8 cellular contexts compared by ENCODE assay signal in the genomic region with DNA sequence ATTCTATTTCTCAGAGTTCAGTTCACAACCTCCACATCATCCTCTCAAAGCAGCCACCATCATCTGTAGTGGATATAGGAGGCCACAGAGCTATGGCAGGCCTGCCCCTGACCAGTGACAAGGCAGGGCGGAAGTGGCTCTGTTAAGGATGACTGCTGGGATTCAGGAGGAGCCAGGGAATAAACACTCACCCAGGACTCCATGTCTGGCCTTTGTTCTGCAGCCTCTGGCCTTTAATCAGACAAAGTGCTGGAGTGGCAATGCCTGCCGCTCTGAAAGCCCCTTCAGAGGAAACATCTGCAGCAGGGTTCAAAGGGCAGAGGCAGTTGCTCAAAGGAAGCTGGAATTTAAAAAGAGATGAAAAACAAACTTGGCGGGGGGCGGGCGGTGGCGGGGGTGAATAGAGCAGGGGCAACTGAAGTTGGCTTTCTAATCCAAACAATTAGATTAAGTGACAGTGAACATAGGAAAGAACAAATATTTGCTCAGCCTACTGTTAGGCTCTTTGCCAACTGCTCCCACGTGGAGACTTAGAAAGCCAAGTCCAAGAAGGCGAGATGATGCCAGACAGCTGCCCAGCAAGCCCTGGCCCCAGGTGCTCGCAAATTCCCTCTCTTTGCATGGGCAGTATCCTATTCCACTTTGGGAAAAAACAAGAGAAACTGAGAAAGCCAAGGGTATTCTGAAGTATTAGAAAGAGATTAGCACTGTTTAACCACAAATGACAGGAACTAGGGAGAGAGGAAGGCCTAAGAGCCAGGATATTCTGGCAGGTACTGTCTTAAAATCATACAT. TPM values are rescaled to one million over a fixed set of nuclear protein-coding genes. Genes with fewer than 3 reads are reported as not detected.
A peak's percentile ranks its signal among the peaks of the same experiment; 100 is the strongest.
DNase-seq lines count a peak whose midpoint lies in the region; ATAC-seq, FAIRE-seq and TF ChIP-seq lines count a peak whose summit lies in the region.

No MANE protein-coding gene starts in this region.

- H3K4me3 ChIP-seq in K562 (peak overlapping the region; percentile 89), osteoblast (ENCODE audit: insufficient read depth, low read length) (no peak overlapping the region)

- CTCF ChIA-PET in K562 (lab: Yijun Ruan, JAX; ENCODE audit: low intra/inter-chr PET ratio): no interaction called here

- H3K27ac ChIP-seq in K562 (ENCODE audit: extremely low read depth, low read depth, low read length) (peak overlapping the region; percentile 100), osteoblast (ENCODE audit: low read depth, low read length) (peak overlapping the region; percentile 67)

- H3K4me2 ChIP-seq in K562 (ENCODE audit: insufficient read depth, low read length) (peak overlapping the region; percentile 75), osteoblast (ENCODE audit: insufficient read depth, low read length) (peak overlapping the region; percentile 37)

- intact Hi-C loops in K562 (cut with micrococcal nuclease): loop anchor here (1.0 to 5.0 kb wide), 3 partner anchors 15 to 38 kb away; a partner anchor contains a TSS

- TF ChIP-seq RAD21 in K562 (CRISPR knock-in tag; conservative IDR thresholded peaks at IDR 0.05 in 1 of 2, IDR thresholded peaks at IDR 0.05 in 1 of 2): no peak

- H3K9ac ChIP-seq in K562 (ENCODE audit: insufficient read depth in 1 of 2, low read depth in 2 of 2, low read length in 2 of 2): peak overlapping the region; percentile 82 to 91; a peak in 3 of 4 replicates

- DNase-seq in ELF-1 (ENCODE audit: low read depth, low spot score) (peak; percentile 77), NCI-H2081 treated with DMSO at 0.1 percent for 48 hours (lab: John Stamatoyannopoulos, UW) (peak; percentile 76), K562 (ENCODE audit: extremely low read depth in 1 of 4, low spot score in 3 of 4) (peak in 1 of 4 experiments; percentile 32), osteoblast (ENCODE audit: insufficient read length, low spot score, missing footprints) (peak; percentile 78), cerebellar cortex (ENCODE audit: low spot score) (no peak), Ammon's horn (ENCODE audit: low spot score) (no peak)

- no peak for TF ChIP-seq CTCF in K562 (IDR thresholded peaks at IDR 0.05 in 2 of 3, conservative IDR thresholded peaks at IDR 0.05 in 1 of 3; ENCODE audit: insufficient read depth in 2 of 3, low read depth in 1 of 3, low read length in 3 of 3)
- no peak for TF ChIP-seq CTCF in osteoblast (IDR thresholded peaks at IDR 0.05; ENCODE audit: extremely low read depth, low read depth, low read length)

- H3K4me1 ChIP-seq in K562 (replicated peaks in 1 of 2; ENCODE audit: control insufficient read depth in 2 of 2, insufficient read depth in 2 of 2, low read length in 2 of 2) (peaks cover 22 to 44% of the 10 kb centered on the region in 2 experiments), osteoblast (ENCODE audit: insufficient read depth, low read length) (peaks cover 20% of the 10 kb centered on the region)

- POLR2A ChIA-PET in K562 (lab: Yijun Ruan, JAX): interaction anchor here (1.0 to 4.0 kb wide), 5 partner anchors 10 to 28 kb away, joined by 3 to 24 read pairs (median 4); no protein-coding TSS in a partner anchor

- no peak for FAIRE-seq in K562 (lab: Jason Lieb, UNC)

- H3K79me2 ChIP-seq in K562 (ENCODE audit: control insufficient read depth, insufficient read depth, low read length) (peaks cover 98% of the 10 kb centered on the region), osteoblast (ENCODE audit: insufficient read depth, low read length) (peaks cover 12% of the 10 kb centered on the region)

- peak; percentile 32; the same call in 1 of the 3 replicates for ATAC-seq in K562
- no peak for ATAC-seq in GM19035 (IDR thresholded peaks at IDR 0.05; ENCODE audit: unreplicated experiment)
- no peak for ATAC-seq in HG03025 (IDR thresholded peaks at IDR 0.05; ENCODE audit: low FRiP score, unreplicated experiment)

- H3K36me3 ChIP-seq in K562 (ENCODE audit: control insufficient read depth, insufficient read depth, low read length): peaks cover 72% of the 10 kb centered on the region
- H3K36me3 ChIP-seq in osteoblast (ENCODE audit: insufficient read depth, low read length): no peaks in the 10 kb centered on the region

- TF ChIP-seq POLR2A in K562 (conservative IDR thresholded peaks at IDR 0.05): peak; percentile 49

- H3K9me3 ChIP-seq in K562 (replicated peaks; ENCODE audit: control insufficient read depth, insufficient read depth, low read depth, low read length): no peaks in the 10 kb centered on the region
- no peaks in the 10 kb centered on the region for H3K9me3 ChIP-seq in osteoblast (ENCODE audit: low read depth, low read length)

- in situ Hi-C loops in K562 (cut with MboI): no loop called here

- no peak overlapping the region for H2AFZ ChIP-seq in K562 (ENCODE audit: low read depth, low read length)
- H2AFZ ChIP-seq in osteoblast (ENCODE audit: low read length): no peak overlapping the region

- H3K9me1 ChIP-seq in K562 (ENCODE audit: control insufficient read depth, insufficient read depth, low read length): no peaks in the 10 kb centered on the region

- TSS peak; percentile 37 for BruUV-seq in K562 (replicated peaks; lab: Mats Ljungman, UMichigan)

- 8% methylated on average over 9 of the region's 9 CpGs for WGBS in K562 (ENCODE audit: insufficient coverage, low coverage, missing lambda C conversion rate)

- no peak for TF ChIP-seq EP300 in K562 (IDR thresholded peaks at IDR 0.05; ENCODE audit: low read length)

- H3K27me3 ChIP-seq in K562 (ENCODE audit: control insufficient read depth in 2 of 2, insufficient read depth in 2 of 2, low read length in 2 of 2) (no peaks in the 10 kb centered on the region), osteoblast (ENCODE audit: insufficient read depth, low read length) (no peaks in the 10 kb centered on the region)

- H4K20me1 ChIP-seq in K562 (replicated peaks; ENCODE audit: control insufficient read depth, insufficient read depth, low read length) (0 out of 2 replicates have a peak, but pooled peaks cover 8% of the 10 kb centered on the region), osteoblast (ENCODE audit: insufficient read depth, low read length) (no peaks in the 10 kb centered on the region)

RNA-seq across cellular contexts. Expression of a gene that starts 5.5 kb away (rescaled TPM):
- total RNA-seq in K562 (2011; cell fraction: chromatin; rRNA removed; ENCODE audit: low replicate concordance): 409 and 526 TPM in 2 replicates
- 213 and 246 TPM in 2 replicates for total RNA-seq in K562 (2011; cell fraction: nucleolus; rRNA removed)
- total RNA-seq in K562 (2011; cell fraction: nucleoplasm; rRNA removed): 345 and 458 TPM in 2 replicates
- total RNA-seq in K562 (2014; rRNA removed): 276 and 289 TPM in 2 replicates
- 267 and 280 TPM in 2 replicates for total RNA-seq in K562 (2014; rRNA removed; fragmentation: Illumina TruSeq; extraction: Trizol)
- total RNA-seq in K562 (2015; rRNA removed; fragmentation: Illumina TruSeq; extraction: Trizol): 220 and 227 TPM in 2 replicates
- total RNA-seq in K562 (2021): 290 and 305 TPM in 2 replicates
- polyA plus RNA-seq in K562 (2011; rRNA removed): 354 and 391 TPM in 2 replicates
- 231 and 288 TPM in 2 replicates for polyA plus RNA-seq in K562 (2011; cell fraction: cytosol; rRNA removed)
- polyA plus RNA-seq in K562 (2011; cell fraction: nucleus; rRNA removed): 756 and 889 TPM in 2 replicates
- polyA plus RNA-seq in K562 (2012): 313 and 332 TPM in 2 replicates
- 339 and 395 TPM in 2 replicates for polyA plus RNA-seq in K562 (2014; fragmentation: Illumina TruSeq; extraction: Trizol)
- 100 to 1,000 TPM; 271 to 305 TPM for polyA plus RNA-seq in K562 (2014; fragmentation: Nextera tagmentation; extraction: Ambion mirVana)
- polyA plus RNA-seq in K562 (2014; rRNA removed): 283 and 336 TPM in 2 replicates
- polyA minus RNA-seq in K562 (2011; rRNA and poly(A)+ RNA removed): 344 and 367 TPM in 2 replicates
- polyA minus RNA-seq in K562 (2011; cell fraction: cytosol; rRNA and poly(A)+ RNA removed): 226 and 236 TPM in 2 replicates
- polyA minus RNA-seq in K562 (2011; cell fraction: nucleus; rRNA and poly(A)+ RNA removed): 190 and 313 TPM in 2 replicates
- 14.8 and 17.1 TPM in 2 replicates for total RNA-seq in osteoblast

RNA-seq across cellular contexts. Expression of a gene that starts 34.7 kb away (rescaled TPM):
- total RNA-seq in K562 (2011; cell fraction: chromatin; rRNA removed; ENCODE audit: low replicate concordance): not detected in 2 replicates
- not detected in 2 replicates for total RNA-seq in K562 (2011; cell fraction: nucleolus; rRNA removed)
- total RNA-seq in K562 (2011; cell fraction: nucleoplasm; rRNA removed): not detected in 2 replicates
- total RNA-seq in K562 (2014; rRNA removed): not detected in 2 replicates
- total RNA-seq in K562 (2014; rRNA removed; fragmentation: Illumina TruSeq; extraction: Trizol): not detected in 2 replicates
- not detected in 2 replicates for total RNA-seq in K562 (2015; rRNA removed; fragmentation: Illumina TruSeq; extraction: Trizol)
- total RNA-seq in K562 (2021): not detected in 2 replicates
- polyA plus RNA-seq in K562 (2011; rRNA removed): not detected in 2 replicates
- polyA plus RNA-seq in K562 (2011; cell fraction: cytosol; rRNA removed): not detected in 2 replicates
- not detected in 2 replicates for polyA plus RNA-seq in K562 (2011; cell fraction: nucleus; rRNA removed)
- polyA plus RNA-seq in K562 (2012): not detected in 2 replicates
- not detected in 2 replicates for polyA plus RNA-seq in K562 (2014; fragmentation: Illumina TruSeq; extraction: Trizol)
- polyA plus RNA-seq in K562 (2014; fragmentation: Nextera tagmentation; extraction: Ambion mirVana): under 1 TPM in 1 of 2 experiments, not detected in 1; 0.08 TPM
- polyA plus RNA-seq in K562 (2014; rRNA removed): not detected in 2 replicates
- polyA minus RNA-seq in K562 (2011; rRNA and poly(A)+ RNA removed): not detected in 2 replicates
- not detected in 2 replicates for polyA minus RNA-seq in K562 (2011; cell fraction: cytosol; rRNA and poly(A)+ RNA removed)
- polyA minus RNA-seq in K562 (2011; cell fraction: nucleus; rRNA and poly(A)+ RNA removed): not detected in 2 replicates
- total RNA-seq in osteoblast: not detected in 2 replicates

RNA-seq across cellular contexts. Expression of a gene that starts 37.1 kb away (rescaled TPM):
- 654 and 916 TPM in 2 replicates for total RNA-seq in K562 (2011; cell fraction: chromatin; rRNA removed; ENCODE audit: low replicate concordance)
- total RNA-seq in K562 (2011; cell fraction: nucleolus; rRNA removed): 268 and 327 TPM in 2 replicates
- 529 and 542 TPM in 2 replicates for total RNA-seq in K562 (2011; cell fraction: nucleoplasm; rRNA removed)
- total RNA-seq in K562 (2014; rRNA removed) (160 and 212 TPM in 2 replicates), K562 (2014; rRNA removed; fragmentation: Illumina TruSeq; extraction: Trizol) (208 and 229 TPM in 2 replicates), K562 (2015; rRNA removed; fragmentation: Illumina TruSeq; extraction: Trizol) (239 and 241 TPM in 2 replicates), K562 (2021) (191 and 205 TPM in 2 replicates), osteoblast (30.8 and 31.8 TPM in 2 replicates)
- polyA plus RNA-seq in K562 (2011; rRNA removed) (210 and 219 TPM in 2 replicates), K562 (2014; fragmentation: Illumina TruSeq; extraction: Trizol) (250 and 260 TPM in 2 replicates), K562 (2014; fragmentation: Nextera tagmentation; extraction: Ambion mirVana) (100 to 1,000 TPM; 209 to 313 TPM), K562 (2014; rRNA removed) (217 and 230 TPM in 2 replicates)
- polyA plus RNA-seq in K562 (2011; cell fraction: cytosol; rRNA removed): 115 and 148 TPM in 2 replicates
- polyA plus RNA-seq in K562 (2011; cell fraction: nucleus; rRNA removed): 348 and 507 TPM in 2 replicates
- 129 and 208 TPM in 2 replicates for polyA plus RNA-seq in K562 (2012)
- 341 and 365 TPM in 2 replicates for polyA minus RNA-seq in K562 (2011; rRNA and poly(A)+ RNA removed)
- polyA minus RNA-seq in K562 (2011; cell fraction: cytosol; rRNA and poly(A)+ RNA removed): 89.2 and 121 TPM in 2 replicates
- polyA minus RNA-seq in K562 (2011; cell fraction: nucleus; rRNA and poly(A)+ RNA removed): 172 and 307 TPM in 2 replicates

RNA-seq across cellular contexts. Expression of a gene that starts 48.9 kb away (rescaled TPM):
- total RNA-seq in K562 (2011; cell fraction: chromatin; rRNA removed; ENCODE audit: low replicate concordance): 51.8 and 65.2 TPM in 2 replicates
- total RNA-seq in K562 (2011; cell fraction: nucleolus; rRNA removed): 18.2 and 24.6 TPM in 2 replicates
- total RNA-seq in K562 (2011; cell fraction: nucleoplasm; rRNA removed): 34.5 and 48.9 TPM in 2 replicates
- 19.8 and 20.7 TPM in 2 replicates for total RNA-seq in K562 (2014; rRNA removed)
- total RNA-seq in K562 (2014; rRNA removed; fragmentation: Illumina TruSeq; extraction: Trizol): 22.7 and 24.8 TPM in 2 replicates
- 16.1 TPM in 2 replicates for total RNA-seq in K562 (2015; rRNA removed; fragmentation: Illumina TruSeq; extraction: Trizol)
- total RNA-seq in K562 (2021): 23.3 and 25.6 TPM in 2 replicates
- 21.4 and 30.7 TPM in 2 replicates for polyA plus RNA-seq in K562 (2011; rRNA removed)
- polyA plus RNA-seq in K562 (2011; cell fraction: cytosol; rRNA removed): 16.3 and 21.7 TPM in 2 replicates
- polyA plus RNA-seq in K562 (2011; cell fraction: nucleus; rRNA removed): 86.0 and 94.1 TPM in 2 replicates
- polyA plus RNA-seq in K562 (2012): 13.4 and 13.5 TPM in 2 replicates
- 26.2 and 31.4 TPM in 2 replicates for polyA plus RNA-seq in K562 (2014; fragmentation: Illumina TruSeq; extraction: Trizol)
- 10 to 100 TPM; 19.3 to 20.1 TPM for polyA plus RNA-seq in K562 (2014; fragmentation: Nextera tagmentation; extraction: Ambion mirVana)
- 18.3 and 20.2 TPM in 2 replicates for polyA plus RNA-seq in K562 (2014; rRNA removed)
- 28.3 and 33.3 TPM in 2 replicates for polyA minus RNA-seq in K562 (2011; rRNA and poly(A)+ RNA removed)
- 22.1 and 22.8 TPM in 2 replicates for polyA minus RNA-seq in K562 (2011; cell fraction: cytosol; rRNA and poly(A)+ RNA removed)
- polyA minus RNA-seq in K562 (2011; cell fraction: nucleus; rRNA and poly(A)+ RNA removed): 20.6 and 33.1 TPM in 2 replicates
- total RNA-seq in osteoblast: 3.2 and 6.9 TPM in 2 replicates

Comparison
In these comparisons a context has a peak if more than half of its experiments do, and no peak if none do; other contexts are left out.
1. DNase-seq: peak in ELF-1 (single experiment), NCI-H2081 treated with DMSO at 0.1 percent for 48 hours (single experiment) and osteoblast (single experiment); none in cerebellar cortex (single experiment) and Ammon's horn (single experiment).
2. RNA of a gene that starts 5.5 kb away (total RNA-seq): 213 to 526 TPM in K562; 14.8 to 17.1 TPM in osteoblast; every median in the first group is over 10 times any median in the second.